Comparison of ENCODE assay signal across 23 cellular contexts in the genomic region with DNA sequence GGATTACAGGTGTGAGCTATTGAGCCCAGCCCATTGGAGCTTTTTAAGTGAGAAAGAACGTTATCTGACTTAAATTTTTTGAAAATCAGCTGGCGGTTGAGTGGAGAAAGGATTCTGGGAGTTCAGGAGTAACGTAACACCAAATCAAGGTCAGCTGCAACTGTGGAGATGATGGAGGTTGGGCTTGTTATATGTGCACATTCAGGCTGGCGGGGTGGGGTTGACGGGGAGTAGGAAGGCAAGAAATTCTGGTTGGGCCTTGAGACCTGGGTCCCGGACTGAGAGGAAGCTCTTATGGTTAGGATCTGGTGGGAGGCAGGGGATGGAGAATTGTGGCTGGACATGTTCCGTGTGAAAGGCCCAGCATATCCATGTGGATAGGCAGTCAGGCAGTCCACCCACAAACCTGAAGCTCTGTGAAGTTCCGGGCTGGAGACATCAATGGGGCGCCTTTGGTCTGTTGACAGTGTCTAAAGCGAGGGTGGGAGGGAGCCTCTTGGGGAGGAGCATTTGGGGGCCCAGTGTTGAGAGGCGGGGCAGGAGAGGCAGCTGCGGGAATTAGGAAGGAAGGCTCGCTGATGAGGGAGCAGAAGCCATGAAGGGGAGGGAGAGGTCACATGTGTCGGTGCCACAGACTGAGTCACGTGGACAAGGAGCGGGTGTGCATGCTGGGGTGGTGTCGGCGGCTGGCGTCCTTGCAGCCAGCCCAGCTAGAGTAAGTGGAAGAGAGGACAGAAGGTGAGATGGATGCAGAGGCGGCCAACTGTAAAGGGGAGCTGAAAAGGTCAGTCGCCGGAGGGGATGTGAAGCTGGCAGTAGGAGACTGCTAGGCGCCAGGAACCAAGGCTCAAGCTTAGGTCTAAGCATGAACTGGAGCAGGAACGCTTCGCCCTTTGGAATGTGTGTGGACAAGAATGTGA. TPM values are rescaled to one million over a fixed set of nuclear protein-coding genes. Genes with fewer than 3 reads are reported as not detected.
DNase-seq lines count a peak whose midpoint lies in the region; ATAC-seq, FAIRE-seq and TF ChIP-seq lines count a peak whose summit lies in the region.
"Had no signal": no experiment of that assay in that cellular context is flagged by ENCODE, and none has a peak within 500 bp of the region (broad histone marks: within the 10 kb centered on the region; RNA-seq: fewer than 3 reads in every experiment).

No MANE protein-coding gene starts in this region.

- no peaks in the 10 kb centered on the region for H3K79me2 ChIP-seq in K562 (ENCODE audit: control insufficient read depth, insufficient read depth, low read length)

- no peak for TF ChIP-seq RAD21 in K562 (CRISPR knock-in tag; conservative IDR thresholded peaks at IDR 0.05 in 1 of 2, IDR thresholded peaks at IDR 0.05 in 1 of 2)

- H3K27me3 ChIP-seq in K562 (ENCODE audit: control insufficient read depth in 2 of 2, insufficient read depth in 2 of 2, low read length in 2 of 2) = no peaks in the 10 kb centered on the region
- no peaks in the 10 kb centered on the region for H3K27me3 ChIP-seq in uterus
- H3K27me3 ChIP-seq: heart right ventricle, neutrophil had no signal

- no peaks in the 10 kb centered on the region for H4K20me1 ChIP-seq in K562 (replicated peaks; ENCODE audit: control insufficient read depth, insufficient read depth, low read length)

- no TSS peak for BruUV-seq in K562 (replicated peaks; lab: Mats Ljungman, UMichigan)

- peak; percentile 29 for ATAC-seq in K562
- ATAC-seq in HG02938 (IDR thresholded peaks at IDR 0.05; ENCODE audit: unreplicated experiment) = no peak

- CTCF ChIA-PET in K562 (lab: Yijun Ruan, JAX; ENCODE audit: low intra/inter-chr PET ratio) = no interaction called here

- H3K4me2 ChIP-seq in K562 (ENCODE audit: insufficient read depth, low read length) = no peak overlapping the region; the same call in none of the 2 replicates

- TF ChIP-seq POLR2A in K562 (conservative IDR thresholded peaks at IDR 0.05) (no peak), uterus (IDR thresholded peaks at IDR 0.05) (no peak)

- H3K27ac Mint-ChIP-seq in activated T-cell treated with anti-CD3 and anti-CD28 coated beads, Interleukin-2, amount 50 U/mL, for 24 hours = peak overlapping the region; percentile 48
- H3K27ac Mint-ChIP-seq: activated CD4-positive, alpha-beta T cell treated with anti-CD3 and anti-CD28 coated beads, Interleukin-2, amount 10 ng/mL, durations not matched to agents 24 days and 14 days had no signal

- POLR2A ChIA-PET in K562 (lab: Yijun Ruan, JAX) = interaction anchor here (1.2 kb wide), 1 partner anchor 291 kb away, joined by 3 read pairs; no protein-coding TSS in a partner anchor

- H3K36me3 Mint-ChIP-seq in activated T-cell treated with anti-CD3 and anti-CD28 coated beads, Interleukin-2, amount 50 U/mL, for 24 hours (ENCODE audit: low read depth) = peaks cover 36% of the 10 kb centered on the region

- 49% methylated on average over 20 of the region's 25 CpGs for WGBS in K562 (ENCODE audit: insufficient coverage, low coverage, missing lambda C conversion rate)

- H3K9me3 Mint-ChIP-seq in activated T-cell treated with anti-CD3 and anti-CD28 coated beads, Interleukin-2, amount 50 U/mL, for 24 hours = no peaks in the 10 kb centered on the region
- H3K9me3 Mint-ChIP-seq: activated CD4-positive, alpha-beta T cell treated with anti-CD3 and anti-CD28 coated beads, Interleukin-2, amount 10 ng/mL, durations not matched to agents 24 days and 14 days; T-cell had no signal

- no peak overlapping the region for H3K27ac ChIP-seq in K562 (ENCODE audit: extremely low read depth, low read depth, low read length)
- no peak overlapping the region for H3K27ac ChIP-seq in uterus
- H3K27ac ChIP-seq: heart right ventricle had no signal

- no peaks in the 10 kb centered on the region for H3K27me3 Mint-ChIP-seq in activated T-cell treated with anti-CD3 and anti-CD28 coated beads, Interleukin-2, amount 50 U/mL, for 24 hours
- H3K27me3 Mint-ChIP-seq: activated CD4-positive, alpha-beta T cell treated with anti-CD3 and anti-CD28 coated beads, Interleukin-2, amount 10 ng/mL, durations not matched to agents 24 days and 14 days; B cell; T-cell had no signal

- intact Hi-C loops in K562 (cut with micrococcal nuclease) = loop anchor here (5.0 to 10.0 kb wide), 3 partner anchors 63 to 555 kb away; no protein-coding TSS in a partner anchor
- intact Hi-C loops in uterus (cut with DNase I; ENCODE audit: low total_unique reads) = no loop called here

- H3K9me3 ChIP-seq in K562 (replicated peaks; ENCODE audit: control insufficient read depth, insufficient read depth, low read depth, low read length) = no peaks in the 10 kb centered on the region
- H3K9me3 ChIP-seq in uterus = no peaks in the 10 kb centered on the region
- H3K9me3 ChIP-seq: neutrophil had no signal

- 0 out of 4 replicates have a peak overlapping the region, but pooled peaks of 1 of the 2 experiments have one; percentile 42 for H3K9ac ChIP-seq in K562 (ENCODE audit: insufficient read depth in 1 of 2, low read depth in 2 of 2, low read length in 2 of 2)

- DNase-seq in activated T-cell treated with anti-CD3 and anti-CD28 coated beads, Interleukin-2, amount 50 U/mL, for 24 hours = no peak
- no peak for DNase-seq in activated T-cell treated with anti-CD3 and anti-CD28 coated beads, Interleukin-2, amount 50 U/mL, for 48 hours
- DNase-seq in NCI-H2227 treated with DMSO at 0.1 percent for 48 hours (lab: John Stamatoyannopoulos, UW) (peak; percentile 11), K562 (ENCODE audit: extremely low read depth in 1 of 4, low spot score in 3 of 4) (no peak), renal cortical epithelial cell (ENCODE audit: low read depth) (peak; percentile 20), uterus (no peak)
- no peak for DNase-seq in central memory CD4-positive, alpha-beta T cell
- DNase-seq: activated CD8-positive, alpha-beta memory T cell treated with anti-CD3 and anti-CD28 coated beads, Interleukin-2, amount 50 U/mL, for 4 hours; activated effector memory CD4-positive, alpha-beta T cell treated with anti-CD3 and anti-CD28 coated beads, Interleukin-2, amount 50 U/mL, for 16 hours; dermis blood vessel endothelial cell; heart right ventricle; Karpas-422; NCI-H1092 treated with DMSO at 0.1 percent for 48 hours; NCI-H2029 treated with DMSO at 0.1 percent for 48 hours; OCI-M1; SHP77; T-cell had no signal

- H3K4me1 Mint-ChIP-seq in activated T-cell treated with anti-CD3 and anti-CD28 coated beads, Interleukin-2, amount 50 U/mL, for 24 hours (ENCODE audit: low read depth) = peaks cover 18% of the 10 kb centered on the region

- H3K4me1 ChIP-seq in K562 (replicated peaks in 1 of 2; ENCODE audit: control insufficient read depth in 2 of 2, insufficient read depth in 2 of 2, low read length in 2 of 2) (peaks cover 0 to 7% of the 10 kb centered on the region in 2 experiments; a peak in 2 of 5 replicates), uterus (no peaks in the 10 kb centered on the region)

- in situ Hi-C loops in K562 (cut with MboI) = loop anchor here (10.0 kb wide), 1 partner anchor 785 kb away; no protein-coding TSS in a partner anchor

- H3K4me3 Mint-ChIP-seq in activated T-cell treated with anti-CD3 and anti-CD28 coated beads, Interleukin-2, amount 50 U/mL, for 24 hours = no peak overlapping the region
- H3K4me3 Mint-ChIP-seq: activated CD4-positive, alpha-beta T cell treated with anti-CD3 and anti-CD28 coated beads, Interleukin-2, amount 10 ng/mL, durations not matched to agents 24 days and 14 days; B cell; T-cell had no signal

- H2AFZ ChIP-seq in K562 (ENCODE audit: low read depth, low read length) = peak overlapping the region; percentile 61

- no peak for FAIRE-seq in K562 (lab: Jason Lieb, UNC)

- H3K9me1 ChIP-seq in K562 (ENCODE audit: control insufficient read depth, insufficient read depth, low read length) = no peaks in the 10 kb centered on the region

- H3K4me3 ChIP-seq in K562 (no peak overlapping the region), uterus (no peak overlapping the region)

- no peak for TF ChIP-seq EP300 in K562 (IDR thresholded peaks at IDR 0.05; ENCODE audit: low read length)

- H3K36me3 ChIP-seq in K562 (ENCODE audit: control insufficient read depth, insufficient read depth, low read length) (peaks cover 22% of the 10 kb centered on the region), uterus (no peaks in the 10 kb centered on the region)

- TF ChIP-seq CTCF in K562 (IDR thresholded peaks at IDR 0.05 in 2 of 3, conservative IDR thresholded peaks at IDR 0.05 in 1 of 3; ENCODE audit: insufficient read depth in 2 of 3, low read depth in 1 of 3, low read length in 3 of 3) = no peak
- TF ChIP-seq CTCF in uterus (IDR thresholded peaks at IDR 0.05) = no peak

TF ChIP-seq in K562, 482 proteins besides CTCF, POLR2A, EP300 and RAD21 (continues in another document):
- TF ChIP-seq TRIM24 (IDR thresholded peaks at IDR 0.05) = no peak
- no peak for TF ChIP-seq SAFB (IDR thresholded peaks at IDR 0.05; ENCODE audit: borderline replicate concordance, low read depth, low read length)
- no peak for TF ChIP-seq SIRT6 (IDR thresholded peaks at IDR 0.05; ENCODE audit: low read depth, low read length)

RNA-seq across cellular contexts. Expression of gene TLR2, which starts 44.3 kb away (rescaled TPM):
- not detected in 2 replicates for total RNA-seq in K562 (2011; cell fraction: chromatin; rRNA removed; ENCODE audit: low replicate concordance)
- not detected in 2 replicates for total RNA-seq in K562 (2011; cell fraction: nucleolus; rRNA removed)
- not detected in 2 replicates for total RNA-seq in K562 (2011; cell fraction: nucleoplasm; rRNA removed)
- not detected in 2 replicates for total RNA-seq in K562 (2014; rRNA removed)
- 0.11 TPM in 1 of 2 replicates, not detected in the other for total RNA-seq in K562 (2014; rRNA removed; fragmentation: Illumina TruSeq; extraction: Trizol)
- not detected in 2 replicates for total RNA-seq in K562 (2015; rRNA removed; fragmentation: Illumina TruSeq; extraction: Trizol)
- total RNA-seq in K562 (2021) = 0.09 and 0.22 TPM in 2 replicates
- not detected in 2 replicates for polyA plus RNA-seq in K562 (2011; rRNA removed)
- polyA plus RNA-seq in K562 (2011; cell fraction: cytosol; rRNA removed) = not detected in 2 replicates
- 0.09 and 0.24 TPM in 2 replicates for polyA plus RNA-seq in K562 (2011; cell fraction: nucleus; rRNA removed)
- polyA plus RNA-seq in K562 (2012) = 0.07 TPM in 1 of 2 replicates, not detected in the other
- polyA plus RNA-seq in K562 (2014; fragmentation: Illumina TruSeq; extraction: Trizol) = not detected in 2 replicates
- polyA plus RNA-seq in K562 (2014; fragmentation: Nextera tagmentation; extraction: Ambion mirVana) = not detected
- 0.23 TPM in 1 of 2 replicates, not detected in the other for polyA plus RNA-seq in K562 (2014; rRNA removed)
- 0.06 TPM in 1 of 2 replicates, not detected in the other for polyA minus RNA-seq in K562 (2011; rRNA and poly(A)+ RNA removed)
- not detected in 2 replicates for polyA minus RNA-seq in K562 (2011; cell fraction: cytosol; rRNA and poly(A)+ RNA removed)
- not detected in 2 replicates for polyA minus RNA-seq in K562 (2011; cell fraction: nucleus; rRNA and poly(A)+ RNA removed)
- 23.5 and 43.6 TPM in 2 replicates for total RNA-seq in renal cortical epithelial cell
- total RNA-seq in uterus = 10 to 100 TPM in 2 of 4 donors, 1 to 10 TPM in 2; 1.3 to 19.1 (median 9.9) TPM
- total RNA-seq: A172, HT-29 had no signal

Comparison
In these comparisons a context has a peak if more than half of its experiments do, and no peak if none do; other contexts are left out.
1. DNase-seq: peak in NCI-H2227 treated with DMSO at 0.1 percent for 48 hours (single experiment) and renal cortical epithelial cell (single experiment); none in activated T-cell treated with anti-CD3 and anti-CD28 coated beads, Interleukin-2, amount 50 U/mL, for 24 hours (single experiment), activated T-cell treated with anti-CD3 and anti-CD28 coated beads, Interleukin-2, amount 50 U/mL, for 48 hours (0 of 2), K562 (0 of 4), uterus (0 of 2) and central memory CD4-positive, alpha-beta T cell (single experiment).